1 cellular context compared by ENCODE assay signal in genomic region chr22:23181763-23182288, GRCh38.
TF ChIP-seq lines count a peak whose summit lies in the region.

No MANE protein-coding gene starts in this region.

TF ChIP-seq in HepG2, 621 proteins besides CTCF, POLR2A, EP300 and RAD21 (continued from another document and continues in another):
- TF ChIP-seq, protein P1, sequence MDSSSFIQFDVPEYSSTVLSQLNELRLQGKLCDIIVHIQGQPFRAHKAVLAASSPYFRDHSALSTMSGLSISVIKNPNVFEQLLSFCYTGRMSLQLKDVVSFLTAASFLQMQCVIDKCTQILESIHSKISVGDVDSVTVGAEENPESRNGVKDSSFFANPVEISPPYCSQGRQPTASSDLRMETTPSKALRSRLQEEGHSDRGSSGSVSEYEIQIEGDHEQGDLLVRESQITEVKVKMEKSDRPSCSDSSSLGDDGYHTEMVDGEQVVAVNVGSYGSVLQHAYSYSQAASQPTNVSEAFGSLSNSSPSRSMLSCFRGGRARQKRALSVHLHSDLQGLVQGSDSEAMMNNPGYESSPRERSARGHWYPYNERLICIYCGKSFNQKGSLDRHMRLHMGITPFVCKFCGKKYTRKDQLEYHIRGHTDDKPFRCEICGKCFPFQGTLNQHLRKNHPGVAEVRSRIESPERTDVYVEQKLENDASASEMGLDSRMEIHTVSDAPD (CRISPR knock-in tag; IDR thresholded peaks at IDR 0.05): no peak
- TF ChIP-seq AGO2 (optimal IDR thresholded peaks at IDR 0.05; ENCODE audit: low read depth, low read length): peak; percentile 20
- TF ChIP-seq ZBTB33 (CRISPR knock-in tag; IDR thresholded peaks at IDR 0.05): no peak
- TF ChIP-seq ZFP36L2 (CRISPR knock-in tag; IDR thresholded peaks at IDR 0.05): no peak
- TF ChIP-seq JDP2 (CRISPR knock-in tag; IDR thresholded peaks at IDR 0.05; ENCODE audit: borderline replicate concordance): no peak
- no peak for TF ChIP-seq ZNF124 (CRISPR knock-in tag; IDR thresholded peaks at IDR 0.05)
- TF ChIP-seq TGIF2 (CRISPR knock-in tag; IDR thresholded peaks at IDR 0.05): no peak
- peak; percentile 10; the same call in 1 of the 2 replicates for TF ChIP-seq IRF2 (CRISPR knock-in tag; IDR thresholded peaks at IDR 0.05)
- TF ChIP-seq ZNF263 (CRISPR knock-in tag; IDR thresholded peaks at IDR 0.05): no peak
- TF ChIP-seq, protein P2, sequence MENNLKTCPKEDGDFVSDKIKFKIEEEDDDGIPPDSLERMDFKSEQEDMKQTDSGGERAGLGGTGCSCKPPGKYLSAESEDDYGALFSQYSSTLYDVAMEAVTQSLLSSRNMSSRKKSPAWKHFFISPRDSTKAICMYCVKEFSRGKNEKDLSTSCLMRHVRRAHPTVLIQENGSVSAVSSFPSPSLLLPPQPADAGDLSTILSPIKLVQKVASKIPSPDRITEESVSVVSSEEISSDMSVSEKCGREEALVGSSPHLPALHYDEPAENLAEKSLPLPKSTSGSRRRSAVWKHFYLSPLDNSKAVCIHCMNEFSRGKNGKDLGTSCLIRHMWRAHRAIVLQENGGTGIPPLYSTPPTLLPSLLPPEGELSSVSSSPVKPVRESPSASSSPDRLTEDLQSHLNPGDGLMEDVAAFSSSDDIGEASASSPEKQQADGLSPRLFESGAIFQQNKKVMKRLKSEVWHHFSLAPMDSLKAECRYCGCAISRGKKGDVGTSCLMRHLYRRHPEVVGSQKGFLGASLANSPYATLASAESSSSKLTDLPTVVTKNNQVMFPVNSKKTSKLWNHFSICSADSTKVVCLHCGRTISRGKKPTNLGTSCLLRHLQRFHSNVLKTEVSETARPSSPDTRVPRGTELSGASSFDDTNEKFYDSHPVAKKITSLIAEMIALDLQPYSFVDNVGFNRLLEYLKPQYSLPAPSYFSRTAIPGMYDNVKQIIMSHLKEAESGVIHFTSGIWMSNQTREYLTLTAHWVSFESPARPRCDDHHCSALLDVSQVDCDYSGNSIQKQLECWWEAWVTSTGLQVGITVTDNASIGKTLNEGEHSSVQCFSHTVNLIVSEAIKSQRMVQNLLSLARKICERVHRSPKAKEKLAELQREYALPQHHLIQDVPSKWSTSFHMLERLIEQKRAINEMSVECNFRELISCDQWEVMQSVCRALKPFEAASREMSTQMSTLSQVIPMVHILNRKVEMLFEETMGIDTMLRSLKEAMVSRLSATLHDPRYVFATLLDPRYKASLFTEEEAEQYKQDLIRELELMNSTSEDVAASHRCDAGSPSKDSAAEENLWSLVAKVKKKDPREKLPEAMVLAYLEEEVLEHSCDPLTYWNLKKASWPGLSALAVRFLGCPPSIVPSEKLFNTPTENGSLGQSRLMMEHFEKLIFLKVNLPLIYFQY (CRISPR knock-in tag; IDR thresholded peaks at IDR 0.05; ENCODE audit: borderline replicate concordance): no peak
- TF ChIP-seq, protein P3, sequence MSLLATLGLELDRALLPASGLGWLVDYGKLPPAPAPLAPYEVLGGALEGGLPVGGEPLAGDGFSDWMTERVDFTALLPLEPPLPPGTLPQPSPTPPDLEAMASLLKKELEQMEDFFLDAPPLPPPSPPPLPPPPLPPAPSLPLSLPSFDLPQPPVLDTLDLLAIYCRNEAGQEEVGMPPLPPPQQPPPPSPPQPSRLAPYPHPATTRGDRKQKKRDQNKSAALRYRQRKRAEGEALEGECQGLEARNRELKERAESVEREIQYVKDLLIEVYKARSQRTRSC (CRISPR knock-in tag; IDR thresholded peaks at IDR 0.05; ENCODE audit: low read depth): no peak
- TF ChIP-seq ZNF788 (CRISPR knock-in tag; IDR thresholded peaks at IDR 0.05; ENCODE audit: borderline replicate concordance): no peak
- peak; percentile 28; the same call in 1 of the 2 replicates for TF ChIP-seq ZNF768 (CRISPR knock-in tag; IDR thresholded peaks at IDR 0.05)
- TF ChIP-seq ZHX1 (CRISPR knock-in tag; IDR thresholded peaks at IDR 0.05; ENCODE audit: low read depth): no peak
- no peak for TF ChIP-seq ZNF558 (CRISPR knock-in tag; IDR thresholded peaks at IDR 0.05; ENCODE audit: borderline replicate concordance)
- TF ChIP-seq, protein P4, sequence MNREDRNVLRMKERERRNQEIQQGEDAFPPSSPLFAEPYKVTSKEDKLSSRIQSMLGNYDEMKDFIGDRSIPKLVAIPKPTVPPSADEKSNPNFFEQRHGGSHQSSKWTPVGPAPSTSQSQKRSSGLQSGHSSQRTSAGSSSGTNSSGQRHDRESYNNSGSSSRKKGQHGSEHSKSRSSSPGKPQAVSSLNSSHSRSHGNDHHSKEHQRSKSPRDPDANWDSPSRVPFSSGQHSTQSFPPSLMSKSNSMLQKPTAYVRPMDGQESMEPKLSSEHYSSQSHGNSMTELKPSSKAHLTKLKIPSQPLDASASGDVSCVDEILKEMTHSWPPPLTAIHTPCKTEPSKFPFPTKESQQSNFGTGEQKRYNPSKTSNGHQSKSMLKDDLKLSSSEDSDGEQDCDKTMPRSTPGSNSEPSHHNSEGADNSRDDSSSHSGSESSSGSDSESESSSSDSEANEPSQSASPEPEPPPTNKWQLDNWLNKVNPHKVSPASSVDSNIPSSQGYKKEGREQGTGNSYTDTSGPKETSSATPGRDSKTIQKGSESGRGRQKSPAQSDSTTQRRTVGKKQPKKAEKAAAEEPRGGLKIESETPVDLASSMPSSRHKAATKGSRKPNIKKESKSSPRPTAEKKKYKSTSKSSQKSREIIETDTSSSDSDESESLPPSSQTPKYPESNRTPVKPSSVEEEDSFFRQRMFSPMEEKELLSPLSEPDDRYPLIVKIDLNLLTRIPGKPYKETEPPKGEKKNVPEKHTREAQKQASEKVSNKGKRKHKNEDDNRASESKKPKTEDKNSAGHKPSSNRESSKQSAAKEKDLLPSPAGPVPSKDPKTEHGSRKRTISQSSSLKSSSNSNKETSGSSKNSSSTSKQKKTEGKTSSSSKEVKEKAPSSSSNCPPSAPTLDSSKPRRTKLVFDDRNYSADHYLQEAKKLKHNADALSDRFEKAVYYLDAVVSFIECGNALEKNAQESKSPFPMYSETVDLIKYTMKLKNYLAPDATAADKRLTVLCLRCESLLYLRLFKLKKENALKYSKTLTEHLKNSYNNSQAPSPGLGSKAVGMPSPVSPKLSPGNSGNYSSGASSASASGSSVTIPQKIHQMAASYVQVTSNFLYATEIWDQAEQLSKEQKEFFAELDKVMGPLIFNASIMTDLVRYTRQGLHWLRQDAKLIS (CRISPR knock-in tag; IDR thresholded peaks at IDR 0.05): no peak
- TF ChIP-seq, protein P5, sequence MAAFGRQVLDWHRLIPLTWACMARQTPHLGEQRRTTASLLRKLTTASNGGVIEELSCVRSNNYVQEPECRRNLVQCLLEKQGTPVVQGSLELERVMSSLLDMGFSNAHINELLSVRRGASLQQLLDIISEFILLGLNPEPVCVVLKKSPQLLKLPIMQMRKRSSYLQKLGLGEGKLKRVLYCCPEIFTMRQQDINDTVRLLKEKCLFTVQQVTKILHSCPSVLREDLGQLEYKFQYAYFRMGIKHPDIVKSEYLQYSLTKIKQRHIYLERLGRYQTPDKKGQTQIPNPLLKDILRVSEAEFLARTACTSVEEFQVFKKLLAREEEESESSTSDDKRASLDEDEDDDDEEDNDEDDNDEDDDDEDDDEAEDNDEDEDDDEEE (CRISPR knock-in tag; IDR thresholded peaks at IDR 0.05): no peak
- TF ChIP-seq MYC (CRISPR knock-in tag; IDR thresholded peaks at IDR 0.05; ENCODE audit: borderline replicate concordance): peak; percentile 57; the same call in 1 of the 2 replicates
- TF ChIP-seq, protein P6, sequence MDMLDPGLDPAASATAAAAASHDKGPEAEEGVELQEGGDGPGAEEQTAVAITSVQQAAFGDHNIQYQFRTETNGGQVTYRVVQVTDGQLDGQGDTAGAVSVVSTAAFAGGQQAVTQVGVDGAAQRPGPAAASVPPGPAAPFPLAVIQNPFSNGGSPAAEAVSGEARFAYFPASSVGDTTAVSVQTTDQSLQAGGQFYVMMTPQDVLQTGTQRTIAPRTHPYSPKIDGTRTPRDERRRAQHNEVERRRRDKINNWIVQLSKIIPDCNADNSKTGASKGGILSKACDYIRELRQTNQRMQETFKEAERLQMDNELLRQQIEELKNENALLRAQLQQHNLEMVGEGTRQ (IDR thresholded peaks at IDR 0.05; ENCODE audit: low read depth, low read length): no peak
- TF ChIP-seq, protein P6 (CRISPR knock-in tag; IDR thresholded peaks at IDR 0.05; ENCODE audit: borderline replicate concordance): no peak
- TF ChIP-seq, protein P7, sequence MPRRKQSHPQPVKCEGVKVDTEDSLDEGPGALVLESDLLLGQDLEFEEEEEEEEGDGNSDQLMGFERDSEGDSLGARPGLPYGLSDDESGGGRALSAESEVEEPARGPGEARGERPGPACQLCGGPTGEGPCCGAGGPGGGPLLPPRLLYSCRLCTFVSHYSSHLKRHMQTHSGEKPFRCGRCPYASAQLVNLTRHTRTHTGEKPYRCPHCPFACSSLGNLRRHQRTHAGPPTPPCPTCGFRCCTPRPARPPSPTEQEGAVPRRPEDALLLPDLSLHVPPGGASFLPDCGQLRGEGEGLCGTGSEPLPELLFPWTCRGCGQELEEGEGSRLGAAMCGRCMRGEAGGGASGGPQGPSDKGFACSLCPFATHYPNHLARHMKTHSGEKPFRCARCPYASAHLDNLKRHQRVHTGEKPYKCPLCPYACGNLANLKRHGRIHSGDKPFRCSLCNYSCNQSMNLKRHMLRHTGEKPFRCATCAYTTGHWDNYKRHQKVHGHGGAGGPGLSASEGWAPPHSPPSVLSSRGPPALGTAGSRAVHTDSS (CRISPR knock-in tag; conservative IDR thresholded peaks at IDR 0.05): no peak
- no peak for TF ChIP-seq ZNF605 (CRISPR knock-in tag; IDR thresholded peaks at IDR 0.05)
- no peak for TF ChIP-seq ZFP82 (CRISPR knock-in tag; IDR thresholded peaks at IDR 0.05; ENCODE audit: borderline replicate concordance)
- TF ChIP-seq DNMT1 (CRISPR knock-in tag; IDR thresholded peaks at IDR 0.05): no peak
- no peak for TF ChIP-seq ESRRA (CRISPR knock-in tag; IDR thresholded peaks at IDR 0.05; ENCODE audit: low read depth)
- TF ChIP-seq, protein P8, sequence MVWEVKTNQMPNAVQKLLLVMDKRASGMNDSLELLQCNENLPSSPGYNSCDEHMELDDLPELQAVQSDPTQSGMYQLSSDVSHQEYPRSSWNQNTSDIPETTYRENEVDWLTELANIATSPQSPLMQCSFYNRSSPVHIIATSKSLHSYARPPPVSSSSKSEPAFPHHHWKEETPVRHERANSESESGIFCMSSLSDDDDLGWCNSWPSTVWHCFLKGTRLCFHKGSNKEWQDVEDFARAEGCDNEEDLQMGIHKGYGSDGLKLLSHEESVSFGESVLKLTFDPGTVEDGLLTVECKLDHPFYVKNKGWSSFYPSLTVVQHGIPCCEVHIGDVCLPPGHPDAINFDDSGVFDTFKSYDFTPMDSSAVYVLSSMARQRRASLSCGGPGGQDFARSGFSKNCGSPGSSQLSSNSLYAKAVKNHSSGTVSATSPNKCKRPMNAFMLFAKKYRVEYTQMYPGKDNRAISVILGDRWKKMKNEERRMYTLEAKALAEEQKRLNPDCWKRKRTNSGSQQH (CRISPR knock-in tag; IDR thresholded peaks at IDR 0.05; ENCODE audit: low read depth): no peak
- TF ChIP-seq, protein P9, sequence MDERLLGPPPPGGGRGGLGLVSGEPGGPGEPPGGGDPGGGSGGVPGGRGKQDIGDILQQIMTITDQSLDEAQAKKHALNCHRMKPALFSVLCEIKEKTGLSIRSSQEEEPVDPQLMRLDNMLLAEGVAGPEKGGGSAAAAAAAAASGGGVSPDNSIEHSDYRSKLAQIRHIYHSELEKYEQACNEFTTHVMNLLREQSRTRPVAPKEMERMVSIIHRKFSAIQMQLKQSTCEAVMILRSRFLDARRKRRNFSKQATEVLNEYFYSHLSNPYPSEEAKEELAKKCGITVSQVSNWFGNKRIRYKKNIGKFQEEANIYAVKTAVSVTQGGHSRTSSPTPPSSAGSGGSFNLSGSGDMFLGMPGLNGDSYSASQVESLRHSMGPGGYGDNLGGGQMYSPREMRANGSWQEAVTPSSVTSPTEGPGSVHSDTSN (CRISPR knock-in tag; IDR thresholded peaks at IDR 0.05): no peak
- TF ChIP-seq SP1 (IDR thresholded peaks at IDR 0.05): no peak
- no peak for TF ChIP-seq SP1 (CRISPR knock-in tag; IDR thresholded peaks at IDR 0.05)
- TF ChIP-seq, protein P10, sequence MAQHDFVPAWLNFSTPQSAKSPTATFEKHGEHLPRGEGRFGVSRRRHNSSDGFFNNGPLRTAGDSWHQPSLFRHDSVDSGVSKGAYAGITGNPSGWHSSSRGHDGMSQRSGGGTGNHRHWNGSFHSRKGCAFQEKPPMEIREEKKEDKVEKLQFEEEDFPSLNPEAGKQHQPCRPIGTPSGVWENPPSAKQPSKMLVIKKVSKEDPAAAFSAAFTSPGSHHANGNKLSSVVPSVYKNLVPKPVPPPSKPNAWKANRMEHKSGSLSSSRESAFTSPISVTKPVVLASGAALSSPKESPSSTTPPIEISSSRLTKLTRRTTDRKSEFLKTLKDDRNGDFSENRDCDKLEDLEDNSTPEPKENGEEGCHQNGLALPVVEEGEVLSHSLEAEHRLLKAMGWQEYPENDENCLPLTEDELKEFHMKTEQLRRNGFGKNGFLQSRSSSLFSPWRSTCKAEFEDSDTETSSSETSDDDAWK (CRISPR knock-in tag; IDR thresholded peaks at IDR 0.05): no peak
- no peak for TF ChIP-seq CENPT (CRISPR knock-in tag; IDR thresholded peaks at IDR 0.05; ENCODE audit: low read depth)
